ENCODE assay signal across 1 cellular context in genomic region chr6:139886396-139886795, GRCh38.
TF ChIP-seq lines count a peak whose summit lies in the region.

No MANE protein-coding gene starts in this region.

TF ChIP-seq in GM23338, 12 proteins besides CTCF, POLR2A, EP300 and RAD21 (continued from another document):
- no peak for TF ChIP-seq ZNF462 (CRISPR knock-in tag; IDR thresholded peaks at IDR 0.05)
- no peak for TF ChIP-seq STAT1 (IDR thresholded peaks at IDR 0.05; ENCODE audit: unreplicated experiment)
- TF ChIP-seq CREB1 (CRISPR knock-in tag; IDR thresholded peaks at IDR 0.05; ENCODE audit: low read depth): no peak
- TF ChIP-seq EZH2phosphoT487 (IDR thresholded peaks at IDR 0.05; ENCODE audit: unreplicated experiment): no peak
- no peak for TF ChIP-seq POLR2AphosphoS5 (IDR thresholded peaks at IDR 0.05; ENCODE audit: low read depth)
- TF ChIP-seq ETS1 (IDR thresholded peaks at IDR 0.05): no peak
- TF ChIP-seq ZNF114 (CRISPR knock-in tag; IDR thresholded peaks at IDR 0.05): no peak
- no peak for TF ChIP-seq ZNF331 (CRISPR knock-in tag; IDR thresholded peaks at IDR 0.05; ENCODE audit: low read depth)
- TF ChIP-seq NANOG (IDR thresholded peaks at IDR 0.05; ENCODE audit: borderline replicate concordance): no peak
- no peak for TF ChIP-seq EZH2 (IDR thresholded peaks at IDR 0.05; ENCODE audit: low read depth, unreplicated experiment)
- no peak for TF ChIP-seq JUNB (IDR thresholded peaks at IDR 0.05; ENCODE audit: unreplicated experiment)
